Comparison of ENCODE assay signal across 22 cellular contexts in the genomic region with DNA sequence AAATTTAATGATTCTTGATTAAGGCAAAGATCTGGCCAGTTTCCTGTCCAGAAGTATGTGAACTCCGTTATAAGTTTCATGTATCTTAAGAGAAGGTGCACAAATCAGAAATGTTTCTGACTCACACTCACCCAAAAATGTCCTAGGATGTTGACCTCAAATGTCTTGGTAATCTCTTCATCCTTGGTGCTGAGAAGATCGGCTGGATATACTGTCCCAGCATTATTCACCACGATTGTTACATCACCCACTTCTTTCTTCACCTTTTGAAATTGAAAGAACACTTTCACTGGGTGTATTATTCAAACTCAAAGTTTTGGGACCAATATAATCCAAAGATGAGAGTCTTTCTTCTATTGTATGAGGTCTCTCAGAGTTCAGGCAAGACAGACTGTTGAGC. TPM values are rescaled to one million over a fixed set of nuclear protein-coding genes. Genes with fewer than 3 reads are reported as not detected.
"Had no signal": no experiment of that assay in that cellular context is flagged by ENCODE, and none has a peak within 500 bp of the region (broad histone marks: within the 10 kb centered on the region; RNA-seq: fewer than 3 reads in every experiment).

No MANE protein-coding gene starts in this region.

- H3K9me3 ChIP-seq: esophagus muscularis mucosa, mucosa of descending colon, neutrophil, psoas muscle, stomach, thoracic aorta, transverse colon had no signal

- H3K27me3 ChIP-seq: dorsolateral prefrontal cortex, esophagus muscularis mucosa, foreskin keratinocyte, neutrophil, stomach, transverse colon had no signal

- H3K36me3 ChIP-seq: esophagus muscularis mucosa, neutrophil, stomach, thoracic aorta, transverse colon had no signal

- H3K4me3 ChIP-seq: dorsolateral prefrontal cortex, esophagus muscularis mucosa, mucosa of descending colon, psoas muscle, skin epidermis, stomach, thoracic aorta, transverse colon had no signal

- H3K27ac ChIP-seq: dorsolateral prefrontal cortex, esophagus muscularis mucosa, foreskin keratinocyte, neutrophil, psoas muscle, skin epidermis, stomach, thoracic aorta, transverse colon had no signal

- DNase-seq: cortex of kidney; dorsolateral prefrontal cortex; effector CD8-positive, alpha-beta T cell; immature natural killer cell; kidney glomerular epithelial cell; mucosa of descending colon; naive thymus-derived CD8-positive, alpha-beta T cell; psoas muscle; retina; stimulated activated CD4-positive, alpha-beta T cell treated with anti-CD3 and anti-CD28 coated beads, Interleukin-2, amount 100 ng/mL, for 24 hours; stimulated activated naive CD4-positive, alpha-beta T cell; stomach; substantia nigra; transverse colon had no signal

- H3K4me1 ChIP-seq: esophagus muscularis mucosa, foreskin keratinocyte, psoas muscle, stomach, transverse colon had no signal

RNA-seq across cellular contexts. Expression of a gene that starts 5.7 kb away (rescaled TPM):
- total RNA-seq: chondrocyte, mammary epithelial cell had no signal
- polyA plus RNA-seq: foreskin keratinocyte, mammary epithelial cell, neural cell had no signal
